ENCODE assay signal across 12 cellular contexts in the genomic region with DNA sequence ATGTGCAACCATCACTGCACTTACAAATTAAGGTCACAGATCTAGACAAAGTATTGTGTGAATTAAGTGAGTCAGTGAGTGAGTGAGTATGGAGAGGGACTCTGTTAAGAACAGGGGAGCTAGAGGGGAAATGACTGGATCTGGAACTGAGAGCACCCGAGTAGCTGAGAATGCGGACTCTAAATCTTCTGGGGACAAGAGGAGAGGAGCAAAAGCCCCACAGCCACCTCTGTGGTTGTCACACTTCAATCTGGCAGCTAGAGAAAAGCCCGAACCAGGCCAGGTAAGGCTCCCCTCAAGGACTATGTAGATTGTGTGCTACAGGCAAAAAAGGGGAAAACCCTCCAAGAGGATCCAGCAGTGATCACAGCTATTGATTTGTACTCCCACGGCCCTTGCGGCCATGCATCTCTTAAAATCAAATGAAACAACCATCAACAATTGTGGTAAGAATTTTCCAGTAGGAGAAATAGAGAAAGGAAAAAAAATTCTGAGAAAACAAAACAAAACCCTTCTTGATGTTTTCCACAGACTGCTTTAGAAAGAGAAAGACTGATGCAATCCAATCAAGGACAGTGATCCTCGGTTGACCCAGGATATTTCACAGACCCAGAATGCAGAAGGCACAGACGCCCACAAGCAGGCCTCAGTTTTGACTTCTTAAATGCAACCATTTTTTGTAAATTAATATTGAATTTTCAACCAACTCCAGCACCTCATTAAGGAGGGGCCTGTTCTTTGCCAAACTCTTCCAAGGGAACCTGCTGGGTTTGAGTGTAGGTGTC.
A peak's percentile ranks its signal among the peaks of the same experiment; 100 is the strongest.
DNase-seq lines count a peak whose midpoint lies in the region; ATAC-seq and TF ChIP-seq lines count a peak whose summit lies in the region.
"Had no signal": no experiment of that assay in that cellular context is flagged by ENCODE, and none has a peak within 500 bp of the region (broad histone marks: within the 10 kb centered on the region; RNA-seq: fewer than 3 reads in every experiment).

No MANE protein-coding gene starts in this region.

- DNase-seq in NCI-H748 (lab: John Stamatoyannopoulos, UW; ENCODE audit: unreplicated experiment): peak; percentile 32
- DNase-seq in NCI-H748 treated with DMSO at 0.1 percent for 48 hours (lab: John Stamatoyannopoulos, UW): no peak
- DNase-seq in NCI-H2029 (lab: John Stamatoyannopoulos, UW): peak; percentile 63
- no peak for DNase-seq in lower lobe of right lung
- DNase-seq in NCI-H2196 treated with DMSO at 0.1 percent for 48 hours (lab: John Stamatoyannopoulos, UW; ENCODE audit: unreplicated experiment): no peak
- no peak for DNase-seq in NCI-H345 (lab: John Stamatoyannopoulos, UW)
- DNase-seq in NCI-H128 (lab: John Stamatoyannopoulos, UW; ENCODE audit: unreplicated experiment): no peak
- DNase-seq: body of pancreas, GDM1 had no signal

- ATAC-seq in GM21737 (IDR thresholded peaks at IDR 0.05; ENCODE audit: unreplicated experiment) (peak; percentile 74), lower lobe of right lung (peak; percentile 32 to 47)
- ATAC-seq: body of pancreas had no signal

- intact Hi-C loops in lower lobe of right lung (cut with DNase I): no loop called here

- no peak overlapping the region for H3K4me3 ChIP-seq in lower lobe of right lung
- H3K4me3 ChIP-seq: body of pancreas, lung, SJSA1 had no signal

- no peaks in the 10 kb centered on the region for H3K27me3 ChIP-seq in lower lobe of right lung (ENCODE audit: low read depth)
- H3K27me3 ChIP-seq: body of pancreas, SJSA1 had no signal

- no peaks in the 10 kb centered on the region for H3K36me3 ChIP-seq in lower lobe of right lung
- H3K36me3 ChIP-seq: SJSA1 had no signal

- no peak for TF ChIP-seq CTCF in lower lobe of right lung (IDR thresholded peaks at IDR 0.05)

- no peak overlapping the region for H3K27ac ChIP-seq in lower lobe of right lung
- H3K27ac ChIP-seq: body of pancreas, SJSA1 had no signal

- H3K4me1 ChIP-seq in lower lobe of right lung: peaks cover 17% of the 10 kb centered on the region
- H3K4me1 ChIP-seq: body of pancreas, SJSA1 had no signal

- no peaks in the 10 kb centered on the region for H3K9me3 ChIP-seq in lower lobe of right lung
- H3K9me3 ChIP-seq: body of pancreas, SJSA1 had no signal

Comparison
In these comparisons a context has a peak if more than half of its experiments do, and no peak if none do; other contexts are left out.
1. DNase-seq: peak in NCI-H748 (single experiment) and NCI-H2029 (single experiment); none in NCI-H748 treated with DMSO at 0.1 percent for 48 hours (single experiment), lower lobe of right lung (single experiment), NCI-H2196 treated with DMSO at 0.1 percent for 48 hours (single experiment), NCI-H345 (single experiment) and NCI-H128 (single experiment).